In the genomic region with DNA sequence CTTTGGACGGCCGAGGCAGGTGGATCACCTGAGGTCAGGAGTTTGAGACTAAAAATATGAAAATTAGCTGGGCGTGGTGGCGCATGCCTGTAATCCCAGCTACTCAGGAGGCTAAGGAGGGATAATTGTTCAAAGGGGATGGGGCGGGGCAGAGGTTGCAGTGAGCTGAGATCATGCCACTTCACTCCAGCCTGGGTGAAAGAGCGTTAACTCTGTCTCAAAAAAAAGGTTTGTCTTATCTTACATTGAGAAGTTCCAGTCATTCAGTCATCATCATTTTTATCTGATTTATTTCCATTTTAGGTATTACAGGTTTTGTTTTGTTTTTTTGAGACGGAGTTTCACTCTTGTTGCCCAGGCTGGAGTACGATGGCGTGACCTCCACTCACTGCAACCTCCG, we compare ENCODE assay signal across 7 cellular contexts. TPM values are rescaled to one million over a fixed set of nuclear protein-coding genes. Genes with fewer than 3 reads are reported as not detected.
DNase-seq lines count a peak whose midpoint lies in the region; ATAC-seq and TF ChIP-seq lines count a peak whose summit lies in the region.
"Not testable (repeated sequence)": the region's sequence is repeated elsewhere in the genome, so short reads cannot be mapped to it uniquely, and the experiment has no call there.

No MANE protein-coding gene starts in this region.

- peak overlapping the region in 4 of 7 donors; percentile 32 to 79 (median 40) for H3K4me3 Mint-ChIP-seq in CD8-positive, alpha-beta memory T cell
- peak overlapping the region; percentile 58 for H3K4me3 Mint-ChIP-seq in T-helper 17 cell
- peak overlapping the region; percentile 23 for H3K4me3 Mint-ChIP-seq in activated T-helper 1 cell treated with anti-CD3 and anti-CD28 coated beads, Interleukin-12 subunit alpha, Interleukin-12 subunit beta, Interleukin-2, Interleukin-4 antibody, amounts not matched to agents 30 ng/mL and 10 ng/mL and 1 ng/mL, durations not matched to agents 14 hours and 24 hours and 36 hours
- H3K4me3 Mint-ChIP-seq in activated naive CD8-positive, alpha-beta T cell treated with anti-CD3 and anti-CD28 coated beads, Interleukin-2, amount 10 ng/mL, durations not matched to agents 7 days and 5 days: peak overlapping the region; percentile 14
- H3K4me3 Mint-ChIP-seq in naive thymus-derived CD4-positive, alpha-beta T cell: peak overlapping the region in 8 of 10 donors; percentile 9 to 64 (median 45)

- H4K8ac ChIP-seq in trophoblast cell (ENCODE audit: low read depth, low read length): not testable (repeated sequence)

- peaks cover 0 to 25% (median 5%) of the 10 kb centered on the region in 3 donors for H3K36me3 Mint-ChIP-seq in CD8-positive, alpha-beta memory T cell
- peaks cover 10% of the 10 kb centered on the region for H3K36me3 Mint-ChIP-seq in T-helper 17 cell (ENCODE audit: low read depth)
- peaks cover 13% of the 10 kb centered on the region for H3K36me3 Mint-ChIP-seq in activated T-helper 1 cell treated with anti-CD3 and anti-CD28 coated beads, Interleukin-12 subunit alpha, Interleukin-12 subunit beta, Interleukin-2, Interleukin-4 antibody, amounts not matched to agents 30 ng/mL and 10 ng/mL and 1 ng/mL, durations not matched to agents 14 hours and 24 hours and 36 hours (ENCODE audit: low read depth)
- H3K36me3 Mint-ChIP-seq in activated naive CD8-positive, alpha-beta T cell treated with anti-CD3 and anti-CD28 coated beads, Interleukin-2, amount 10 ng/mL, durations not matched to agents 7 days and 5 days: peaks cover 16% of the 10 kb centered on the region
- H3K36me3 Mint-ChIP-seq in naive thymus-derived CD4-positive, alpha-beta T cell: peaks cover 0 to 20% (median 14%) of the 10 kb centered on the region in 5 donors

- not testable (repeated sequence) for H2BK12ac ChIP-seq in trophoblast cell (ENCODE audit: low read length)

- not testable (repeated sequence) for H3K4me3 ChIP-seq in CD8-positive, alpha-beta memory T cell (ENCODE audit: low read length); naive thymus-derived CD4-positive, alpha-beta T cell (ENCODE audit: low read length); trophoblast cell (ENCODE audit: low read depth, low read length)

- H3K4me1 Mint-ChIP-seq in CD8-positive, alpha-beta memory T cell: peaks cover 47 to 72% (median 69%) of the 10 kb centered on the region in 3 donors
- peaks cover 38% of the 10 kb centered on the region for H3K4me1 Mint-ChIP-seq in T-helper 17 cell
- H3K4me1 Mint-ChIP-seq in activated T-helper 1 cell treated with anti-CD3 and anti-CD28 coated beads, Interleukin-12 subunit alpha, Interleukin-12 subunit beta, Interleukin-2, Interleukin-4 antibody, amounts not matched to agents 30 ng/mL and 10 ng/mL and 1 ng/mL, durations not matched to agents 14 hours and 24 hours and 36 hours (ENCODE audit: low read depth): peaks cover 40% of the 10 kb centered on the region
- H3K4me1 Mint-ChIP-seq in activated naive CD8-positive, alpha-beta T cell treated with anti-CD3 and anti-CD28 coated beads, Interleukin-2, amount 10 ng/mL, durations not matched to agents 7 days and 5 days: peaks cover 17% of the 10 kb centered on the region
- peaks cover 26 to 71% (median 64%) of the 10 kb centered on the region in 7 donors for H3K4me1 Mint-ChIP-seq in naive thymus-derived CD4-positive, alpha-beta T cell

- H3K27me3 Mint-ChIP-seq in CD8-positive, alpha-beta memory T cell; T-helper 17 cell; activated T-helper 1 cell treated with anti-CD3 and anti-CD28 coated beads, Interleukin-12 subunit alpha, Interleukin-12 subunit beta, Interleukin-2, Interleukin-4 antibody, amounts not matched to agents 30 ng/mL and 10 ng/mL and 1 ng/mL, durations not matched to agents 14 hours and 24 hours and 36 hours (ENCODE audit: insufficient read depth); activated naive CD8-positive, alpha-beta T cell treated with anti-CD3 and anti-CD28 coated beads, Interleukin-2, amount 10 ng/mL, durations not matched to agents 7 days and 5 days; naive thymus-derived CD4-positive, alpha-beta T cell: not testable (repeated sequence)

- H3K4ac ChIP-seq in trophoblast cell (ENCODE audit: low read depth, low read length): not testable (repeated sequence)

- not testable (repeated sequence) for H2AK5ac ChIP-seq in trophoblast cell (ENCODE audit: low read length)

- peak overlapping the region in 3 of 8 donors; percentile 43 to 87 (median 45) for H3K27ac Mint-ChIP-seq in CD8-positive, alpha-beta memory T cell
- not testable (repeated sequence) for H3K27ac Mint-ChIP-seq in T-helper 17 cell; activated T-helper 1 cell treated with anti-CD3 and anti-CD28 coated beads, Interleukin-12 subunit alpha, Interleukin-12 subunit beta, Interleukin-2, Interleukin-4 antibody, amounts not matched to agents 30 ng/mL and 10 ng/mL and 1 ng/mL, durations not matched to agents 14 hours and 24 hours and 36 hours; activated naive CD8-positive, alpha-beta T cell treated with anti-CD3 and anti-CD28 coated beads, Interleukin-2, amount 10 ng/mL, durations not matched to agents 7 days and 5 days
- H3K27ac Mint-ChIP-seq in naive thymus-derived CD4-positive, alpha-beta T cell: peak overlapping the region in 3 of 9 donors; percentile 17 to 77 (median 60)

- H3K36me3 ChIP-seq in CD8-positive, alpha-beta memory T cell (ENCODE audit: insufficient read depth, low read length); trophoblast cell (ENCODE audit: control insufficient read depth in 1 of 2, insufficient read depth in 2 of 2, low read length in 2 of 2): not testable (repeated sequence)
- H3K36me3 ChIP-seq in naive thymus-derived CD4-positive, alpha-beta T cell (ENCODE audit: control insufficient read depth in 2 of 3, insufficient read depth in 3 of 3, low read length in 3 of 3): peaks cover 0 to 11% (median 0%) of the 10 kb centered on the region in 3 experiments

- intact Hi-C loops in activated T-helper 1 cell treated with anti-CD3 and anti-CD28 coated beads, Interleukin-12 subunit alpha, Interleukin-12 subunit beta, Interleukin-2, Interleukin-4 antibody, amounts not matched to agents 30 ng/mL and 10 ng/mL and 1 ng/mL, durations not matched to agents 14 hours and 24 hours and 36 hours (cut with micrococcal nuclease): not testable (repeated sequence)
- intact Hi-C loops in naive thymus-derived CD4-positive, alpha-beta T cell (cut with micrococcal nuclease): loop anchor here in 1 of 2 donors (5.0 kb wide), 1 partner anchor 33 kb away; no protein-coding TSS in a partner anchor

- not testable (repeated sequence) for TF ChIP-seq POLR2A in erythroblast (IDR thresholded peaks at IDR 0.05; ENCODE audit: low read length)

- H4K12ac ChIP-seq in trophoblast cell (ENCODE audit: low read depth, low read length): not testable (repeated sequence)

- not testable (repeated sequence) for H4K91ac ChIP-seq in trophoblast cell (ENCODE audit: low read depth, low read length)

- not testable (repeated sequence) for H3K9me3 Mint-ChIP-seq in CD8-positive, alpha-beta memory T cell; activated T-helper 1 cell treated with anti-CD3 and anti-CD28 coated beads, Interleukin-12 subunit alpha, Interleukin-12 subunit beta, Interleukin-2, Interleukin-4 antibody, amounts not matched to agents 30 ng/mL and 10 ng/mL and 1 ng/mL, durations not matched to agents 14 hours and 24 hours and 36 hours; activated naive CD8-positive, alpha-beta T cell treated with anti-CD3 and anti-CD28 coated beads, Interleukin-2, amount 10 ng/mL, durations not matched to agents 7 days and 5 days; naive thymus-derived CD4-positive, alpha-beta T cell

- H3K9ac ChIP-seq in trophoblast cell (ENCODE audit: low read length): not testable (repeated sequence)

- not testable (repeated sequence) for H3K23ac ChIP-seq in trophoblast cell (ENCODE audit: low read length)

- WGBS in trophoblast cell (ENCODE audit: extremely low coverage, insufficient coverage, insufficient read length): no CpG with 5 or more reads among the region's 10 CpGs

- not testable (repeated sequence) for H3K79me1 ChIP-seq in trophoblast cell (ENCODE audit: low read length)

- peaks cover 24% of the 10 kb centered on the region for H3K4me1 ChIP-seq in CD8-positive, alpha-beta memory T cell (ENCODE audit: insufficient read depth, low read length)
- H3K4me1 ChIP-seq in naive thymus-derived CD4-positive, alpha-beta T cell (ENCODE audit: control insufficient read depth in 2 of 2, insufficient read depth in 2 of 2, low read length in 2 of 2): peaks cover 4 to 18% of the 10 kb centered on the region in 2 donors
- not testable (repeated sequence) for H3K4me1 ChIP-seq in trophoblast cell (ENCODE audit: control insufficient read depth in 1 of 2, insufficient read depth in 2 of 2, low read length in 2 of 2)

- H3K4me2 ChIP-seq in trophoblast cell (ENCODE audit: low read length): not testable (repeated sequence)

- not testable (repeated sequence) for H3K18ac ChIP-seq in trophoblast cell (ENCODE audit: low read length)

- H3K9me3 ChIP-seq in CD8-positive, alpha-beta memory T cell (ENCODE audit: low read length); T-helper 17 cell (ENCODE audit: control insufficient read depth, low read length, poor library complexity, severe bottlenecking); naive thymus-derived CD4-positive, alpha-beta T cell (ENCODE audit: control insufficient read depth in 2 of 3, low read length in 3 of 3); trophoblast cell (ENCODE audit: insufficient read depth, low read depth, low read length): not testable (repeated sequence)

- not testable (repeated sequence) for H3K79me2 ChIP-seq in trophoblast cell (ENCODE audit: control insufficient read depth, insufficient read depth, low read length, poor library complexity)

- H2BK5ac ChIP-seq in trophoblast cell (ENCODE audit: low read depth, low read length, poor library complexity): not testable (repeated sequence)

- not testable (repeated sequence) for DNase-seq in CD8-positive, alpha-beta memory T cell; T-helper 17 cell; activated T-helper 1 cell treated with anti-CD3 and anti-CD28 coated beads, Interleukin-12 subunit alpha, Interleukin-12 subunit beta, Interleukin-2, Interleukin-4 antibody, amounts not matched to agents 30 ng/mL and 10 ng/mL and 1 ng/mL, durations not matched to agents 14 hours and 24 hours and 36 hours (ENCODE audit: low spot score); activated naive CD8-positive, alpha-beta T cell treated with anti-CD3 and anti-CD28 coated beads, Interleukin-2, amount 10 ng/mL, durations not matched to agents 7 days and 5 days; naive thymus-derived CD4-positive, alpha-beta T cell
- peak; percentile 12 to 19 for DNase-seq in erythroblast (lab: John Stamatoyannopoulos, UW)
- DNase-seq in trophoblast cell: peak; percentile 91 to 94

- H2AFZ ChIP-seq in trophoblast cell (ENCODE audit: insufficient read depth, low read length, poor library complexity): not testable (repeated sequence)

- H2BK120ac ChIP-seq in trophoblast cell (ENCODE audit: insufficient read depth, low read length, poor library complexity): not testable (repeated sequence)

- H3K27me3 ChIP-seq in CD8-positive, alpha-beta memory T cell (ENCODE audit: insufficient read depth, low read length, poor library complexity, severe bottlenecking); naive thymus-derived CD4-positive, alpha-beta T cell (ENCODE audit: control insufficient read depth in 2 of 2, insufficient read depth in 2 of 2, low read length in 2 of 2); trophoblast cell (ENCODE audit: insufficient read depth, low read length): not testable (repeated sequence)

- H3K27ac ChIP-seq in CD8-positive, alpha-beta memory T cell (ENCODE audit: low read depth, low read length); naive thymus-derived CD4-positive, alpha-beta T cell (ENCODE audit: low read depth, low read length); trophoblast cell (ENCODE audit: low read depth, low read length): not testable (repeated sequence)

- not testable (repeated sequence) for ATAC-seq in T-helper 17 cell; activated naive CD8-positive, alpha-beta T cell treated with anti-CD3 and anti-CD28 coated beads, Interleukin-2, amount 10 ng/mL, durations not matched to agents 7 days and 5 days (ENCODE audit: low read depth); naive thymus-derived CD4-positive, alpha-beta T cell

- H3K14ac ChIP-seq in trophoblast cell (ENCODE audit: low read length): not testable (repeated sequence)

- POLR2A ChIA-PET in CD8-positive, alpha-beta memory T cell (lab: Charles Lee); activated naive CD8-positive, alpha-beta T cell treated with anti-CD3 and anti-CD28 coated beads, Interleukin-2, amount 10 ng/mL, durations not matched to agents 7 days and 5 days (lab: Charles Lee); naive thymus-derived CD4-positive, alpha-beta T cell (lab: Charles Lee): not testable (repeated sequence)

- CTCF ChIA-PET in CD8-positive, alpha-beta memory T cell (lab: Charles Lee); naive thymus-derived CD4-positive, alpha-beta T cell (lab: Charles Lee): not testable (repeated sequence)

RNA-seq across cellular contexts. Expression of a gene that starts 2.6 kb away (rescaled TPM):
- total RNA-seq in CD8-positive, alpha-beta memory T cell: 10 to 100 TPM; 15.8 to 16.2 TPM
- polyA plus RNA-seq in CD8-positive, alpha-beta memory T cell: 3.2 TPM
- total RNA-seq in T-helper 17 cell: 10 to 100 TPM in 1 of 2 donors, 1 to 10 TPM in 1; 9.7 to 10.6 TPM
- 18.7 and 19.3 TPM in 2 replicates for total RNA-seq in activated T-helper 1 cell treated with anti-CD3 and anti-CD28 coated beads, Interleukin-12 subunit alpha, Interleukin-12 subunit beta, Interleukin-2, Interleukin-4 antibody, amounts not matched to agents 30 ng/mL and 10 ng/mL and 1 ng/mL, durations not matched to agents 14 hours and 24 hours and 36 hours
- 10 to 100 TPM; 26.2 to 27.2 TPM for total RNA-seq in activated naive CD8-positive, alpha-beta T cell treated with anti-CD3 and anti-CD28 coated beads, Interleukin-2, amount 10 ng/mL, durations not matched to agents 7 days and 5 days
- 10 to 100 TPM; 16.8 to 37.6 (median 24.4) TPM for total RNA-seq in naive thymus-derived CD4-positive, alpha-beta T cell
- 1 to 10 TPM; 5.1 to 6.7 TPM for polyA plus RNA-seq in naive thymus-derived CD4-positive, alpha-beta T cell
- polyA plus RNA-seq in trophoblast cell (2013): 7.0 and 7.3 TPM in 2 replicates
